Comparison of ENCODE assay signal across 12 cellular contexts in the genomic region with DNA sequence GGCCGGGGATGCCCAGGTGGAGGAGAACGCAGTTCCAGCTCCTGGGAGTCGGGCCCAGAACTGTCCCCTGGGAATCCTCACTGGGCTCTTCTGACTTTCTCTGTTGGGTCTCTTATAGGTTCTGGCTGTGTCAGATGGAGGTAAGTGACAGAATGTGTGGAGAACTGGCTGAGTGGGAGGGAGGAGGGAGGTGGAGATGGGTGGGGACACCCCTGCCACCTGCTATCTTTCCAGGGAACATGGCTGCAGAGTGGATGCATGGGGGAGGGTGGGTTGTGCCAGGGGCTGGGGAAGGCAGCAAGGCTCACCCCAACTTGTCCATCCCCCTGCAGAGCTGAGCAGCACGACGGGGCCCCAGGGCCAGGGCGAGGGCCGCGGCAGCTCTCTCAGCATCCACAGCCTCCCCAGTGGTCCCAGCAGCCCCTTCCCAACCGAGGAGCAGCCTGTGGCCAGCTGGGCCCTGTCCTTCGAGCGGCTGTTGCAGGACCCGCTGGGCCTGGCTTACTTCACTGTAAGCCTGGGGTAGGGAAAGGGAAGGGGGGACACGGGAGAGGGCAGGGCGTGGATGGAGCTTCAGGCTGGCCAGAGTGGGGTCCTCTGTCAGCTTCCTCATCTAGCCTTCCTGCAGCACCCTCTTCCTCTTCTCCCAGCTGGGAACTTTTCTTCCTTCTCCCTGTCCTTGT. TPM values are rescaled to one million over a fixed set of nuclear protein-coding genes. Genes with fewer than 3 reads are reported as not detected.
DNase-seq lines count a peak whose midpoint lies in the region; ATAC-seq and TF ChIP-seq lines count a peak whose summit lies in the region.
"Had no signal": no experiment of that assay in that cellular context is flagged by ENCODE, and none has a peak within 500 bp of the region (broad histone marks: within the 10 kb centered on the region; RNA-seq: fewer than 3 reads in every experiment).

No MANE protein-coding gene starts in this region.

- peak overlapping the region; percentile 86 for H3K4me3 Mint-ChIP-seq in HFFc6

- H3K36me3 Mint-ChIP-seq in HFFc6 (ENCODE audit: low read depth): no peaks in the 10 kb centered on the region; the same call in 1 of the 2 replicates

- no peaks in the 10 kb centered on the region for H3K9me3 Mint-ChIP-seq in HFFc6

- TF ChIP-seq CTCF in HFFc6 (IDR thresholded peaks at IDR 0.05) (no peak), left lung (IDR thresholded peaks at IDR 0.05) (no peak)

- H3K4me3 ChIP-seq in adipocyte (ENCODE audit: low read length): peak overlapping the region; percentile 80
- no peak overlapping the region for H3K4me3 ChIP-seq in left lung
- no peak overlapping the region for H3K4me3 ChIP-seq in skin epidermis

- H3K4me1 ChIP-seq in adipocyte (ENCODE audit: control insufficient read depth, insufficient read depth, low read length) (peaks cover 21% of the 10 kb centered on the region), left lung (peaks cover 13 to 71% of the 10 kb centered on the region in 2 donors)

- peak overlapping the region; percentile 79 for H3K9ac ChIP-seq in adipocyte (ENCODE audit: low read length)

- H3K4me1 Mint-ChIP-seq in HFFc6 (ENCODE audit: low read depth): peaks cover 28% of the 10 kb centered on the region

- H3K36me3 ChIP-seq in adipocyte (ENCODE audit: control insufficient read depth, insufficient read depth, low read length, severe bottlenecking): no peaks in the 10 kb centered on the region
- H3K36me3 ChIP-seq in left lung: peaks cover 0 to 24% of the 10 kb centered on the region in 2 donors

- DNase-seq in HFFc6: no peak
- no peak for DNase-seq in adipocyte (ENCODE audit: low read depth)
- DNase-seq in left lung: peak in 1 of 2 donors; percentile 57
- DNase-seq in RKO (ENCODE audit: low spot score): no peak
- no peak for DNase-seq in COLO668 (lab: John Stamatoyannopoulos, UW; ENCODE audit: unreplicated experiment)
- no peak for DNase-seq in cerebellar nuclear complex (lab: John Stamatoyannopoulos, UW)
- DNase-seq in DMS79 (lab: John Stamatoyannopoulos, UW): no peak
- DNase-seq: activated naive CD4-positive, alpha-beta T cell; KBM-7; midbrain; NK-92 treated with Interleukin-12 subunit alpha and Interleukin-12 subunit beta, amount 100 ng/mL, for 24 hours had no signal

- peak overlapping the region; percentile 78 to 88 for H3K27ac ChIP-seq in left lung
- peak overlapping the region in 16 of 21 experiments; percentile 32 to 86 (median 70) for H3K27ac ChIP-seq in skin epidermis

- ATAC-seq in left lung: no peak

- peaks cover 9% of the 10 kb centered on the region for H3K27me3 Mint-ChIP-seq in HFFc6 (ENCODE audit: insufficient read depth)

- H3K27me3 ChIP-seq in adipocyte (replicated peaks; ENCODE audit: control insufficient read depth, insufficient read depth, low read length) (peaks cover 24% of the 10 kb centered on the region), left lung (no peaks in the 10 kb centered on the region)

- H3K9me3 ChIP-seq in adipocyte (ENCODE audit: control insufficient read depth, low read length) (no peaks in the 10 kb centered on the region), left lung (no peaks in the 10 kb centered on the region)

- peak overlapping the region; percentile 89 for H3K27ac Mint-ChIP-seq in HFFc6

- intact Hi-C loops in left lung (cut with DNase I): no loop called here

RNA-seq across cellular contexts. Expression of a gene that starts 8.3 kb away (rescaled TPM):
- total RNA-seq in HFFc6 (2021; fragmentation: NEBNext Ultra II Directional; extraction: Animal tissue kit (Norgen Biotek cat#: 25700)): 1 to 10 TPM; 1.0 to 2.2 (median 1.2) TPM
- 10 to 100 TPM; 14.2 to 28.2 TPM for total RNA-seq in left lung

RNA-seq across cellular contexts. Expression of a gene that starts 14.5 kb away (rescaled TPM):
- total RNA-seq in HFFc6 (2021; fragmentation: NEBNext Ultra II Directional; extraction: Animal tissue kit (Norgen Biotek cat#: 25700)): 100 to 1,000 TPM; 153 to 169 (median 164) TPM
- total RNA-seq in left lung: 100 to 1,000 TPM; 133 to 155 TPM

RNA-seq across cellular contexts. Expression of a gene that starts 18.2 kb away (rescaled TPM):
- not detected for total RNA-seq in HFFc6 (2021; fragmentation: NEBNext Ultra II Directional; extraction: Animal tissue kit (Norgen Biotek cat#: 25700))
- total RNA-seq in left lung: not detected

RNA-seq across cellular contexts. Expression of a gene that starts 34.5 kb away (rescaled TPM):
- not detected for total RNA-seq in HFFc6 (2021; fragmentation: NEBNext Ultra II Directional; extraction: Animal tissue kit (Norgen Biotek cat#: 25700))
- total RNA-seq in left lung: not detected

RNA-seq across cellular contexts. Expression of a gene that starts 43.4 kb away (rescaled TPM):
- 1 to 10 TPM in 1 of 6 experiments, under 1 TPM in 5; 0.63 to 1.2 (median 0.87) TPM for total RNA-seq in HFFc6 (2021; fragmentation: NEBNext Ultra II Directional; extraction: Animal tissue kit (Norgen Biotek cat#: 25700))
- total RNA-seq in left lung: 1 to 10 TPM in 1 of 2 donors, under 1 TPM in 1; 0.63 to 1.1 TPM

Comparison
In these comparisons a context has a peak if more than half of its experiments do, and no peak if none do; other contexts are left out.
1. RNA of a gene that starts 8.3 kb away (total RNA-seq): 14.2 to 28.2 TPM in left lung; 1.0 to 2.2 TPM in HFFc6; every median in the first group is over 4 times any median in the second.